22 cellular contexts compared by ENCODE assay signal in genomic region chr10:35758086-35758485, GRCh38.
"Had no signal": no experiment of that assay in that cellular context is flagged by ENCODE, and none has a peak within 500 bp of the region (broad histone marks: within the 10 kb centered on the region; RNA-seq: fewer than 3 reads in every experiment).

No MANE protein-coding gene starts in this region.

- H3K9me3 ChIP-seq: transverse colon, uterus had no signal

- H3K4me3 Mint-ChIP-seq: activated CD4-positive, alpha-beta T cell treated with anti-CD3 and anti-CD28 coated beads, Interleukin-2, amount 10 ng/mL, durations not matched to agents 7 days and 5 days; endodermal cell; nephron progenitor cell had no signal

- H3K36me3 ChIP-seq: cardiac muscle cell, transverse colon, uterus had no signal

- H2AFZ ChIP-seq: hepatocyte had no signal

- ATAC-seq: left colon, SK-N-SH treated with all-trans-retinoic acid at 6 μM for 48 hours had no signal

- H3K4me1 ChIP-seq: transverse colon, uterus had no signal

- H3K4me1 Mint-ChIP-seq: activated CD4-positive, alpha-beta T cell treated with anti-CD3 and anti-CD28 coated beads, Interleukin-2, amount 10 ng/mL, durations not matched to agents 7 days and 5 days; nephron progenitor cell had no signal

- H3K27ac Mint-ChIP-seq: activated CD4-positive, alpha-beta T cell treated with anti-CD3 and anti-CD28 coated beads, Interleukin-2, amount 10 ng/mL, durations not matched to agents 7 days and 5 days; endodermal cell; nephron progenitor cell had no signal

- DNase-seq: activated CD4-positive, alpha-beta T cell treated with anti-CD3 and anti-CD28 coated beads, Interleukin-2, amount 10 ng/mL, durations not matched to agents 7 days and 5 days; activated CD8-positive, alpha-beta memory T cell treated with anti-CD3 and anti-CD28 coated beads, Interleukin-2, amount 50 U/mL, for 48 hours; activated effector memory CD4-positive, alpha-beta T cell treated with anti-CD3 and anti-CD28 coated beads, Interleukin-2, amount 50 U/mL, for 16 hours; activated naive CD4-positive, alpha-beta T cell treated with anti-CD3 and anti-CD28 coated beads, Interleukin-2, amount 50 U/mL, for 16 hours; activated T-cell treated with anti-CD3 and anti-CD28 coated beads, Interleukin-2, amount 50 U/mL, for 48 hours; endodermal cell; left colon; mammary epithelial cell; nephron progenitor cell; nucleus accumbens; SIG-M5; stimulated activated CD4-positive, alpha-beta T cell treated with anti-CD3 and anti-CD28 coated beads, Interleukin-1b, Interleukin-23, amount 100 ng/mL, for 48 hours; stimulated activated CD8-positive, alpha-beta memory T cell treated with anti-CD3 and anti-CD28 coated beads, Interleukin-4, amount 100 ng/mL, for 48 hours; stimulated activated naive CD4-positive, alpha-beta T cell; T-helper 1 cell; T-helper 9 cell; transverse colon had no signal

- H3K27me3 ChIP-seq: cardiac muscle cell, hepatocyte, transverse colon, uterus had no signal

- H3K27ac ChIP-seq: cardiac muscle cell, hepatocyte, transverse colon, uterus had no signal

- H3K27me3 Mint-ChIP-seq: activated CD4-positive, alpha-beta T cell treated with anti-CD3 and anti-CD28 coated beads, Interleukin-2, amount 10 ng/mL, durations not matched to agents 7 days and 5 days had no signal

- H3K79me2 ChIP-seq: hepatocyte had no signal

- H3K4me3 ChIP-seq: cardiac muscle cell, hepatocyte, transverse colon, uterus had no signal

- FAIRE-seq: astrocyte had no signal

- H3K4me2 ChIP-seq: hepatocyte had no signal
